Comparison of ENCODE assay signal across 8 cellular contexts in genomic region chr4:151012836-151013235, GRCh38.
A peak's percentile ranks its signal among the peaks of the same experiment; 100 is the strongest.
DNase-seq lines count a peak whose midpoint lies in the region; ATAC-seq lines count a peak whose summit lies in the region.

No MANE protein-coding gene starts in this region.

- no peaks in the 10 kb centered on the region for H3K27me3 Mint-ChIP-seq in effector memory CD8-positive, alpha-beta T cell

- H3K4me1 Mint-ChIP-seq in effector memory CD8-positive, alpha-beta T cell (ENCODE audit: low read depth in 2 of 2): peaks cover 21 to 36% of the 10 kb centered on the region in 2 donors

- H3K27me3 ChIP-seq in rectal smooth muscle tissue (ENCODE audit: control insufficient read depth, insufficient read depth, low read length): no peaks in the 10 kb centered on the region

- peaks cover 8% of the 10 kb centered on the region for H3K36me3 Mint-ChIP-seq in effector memory CD8-positive, alpha-beta T cell (ENCODE audit: insufficient read depth)

- no peaks in the 10 kb centered on the region for H3K4me1 ChIP-seq in rectal smooth muscle tissue (ENCODE audit: control insufficient read depth, insufficient read depth, low read length)

- H3K27ac Mint-ChIP-seq in effector memory CD8-positive, alpha-beta T cell: peak overlapping the region; percentile 35 to 93

- no peak overlapping the region for H3K27ac ChIP-seq in rectal smooth muscle tissue (ENCODE audit: low read depth, low read length)

- DNase-seq in DMS79 treated with DMSO at 0.1 percent for 48 hours (lab: John Stamatoyannopoulos, UW) (peak; percentile 2), DMS79 (lab: John Stamatoyannopoulos, UW) (no peak), OCI-M1 (lab: John Stamatoyannopoulos, UW) (peak; percentile 49), iPS-NIHi11 (ENCODE audit: low spot score) (no peak)
- no peak for DNase-seq in effector memory CD8-positive, alpha-beta T cell

- H3K9ac ChIP-seq in rectal smooth muscle tissue (ENCODE audit: low read length): no peak overlapping the region

- ATAC-seq in effector memory CD8-positive, alpha-beta T cell (replicated peaks): no peak
- ATAC-seq in HG03108 (IDR thresholded peaks at IDR 0.05; ENCODE audit: unreplicated experiment): no peak
- ATAC-seq in GM18909 (IDR thresholded peaks at IDR 0.05; ENCODE audit: poor library complexity, unreplicated experiment): no peak

- H3K36me3 ChIP-seq in rectal smooth muscle tissue (ENCODE audit: control insufficient read depth, insufficient read depth, low read length): no peaks in the 10 kb centered on the region

- peak overlapping the region; percentile 17 for H3K4me3 ChIP-seq in rectal smooth muscle tissue (ENCODE audit: low read length)

- H3K4me3 Mint-ChIP-seq in effector memory CD8-positive, alpha-beta T cell: peak overlapping the region; percentile 98 to 100

- H3K9me3 Mint-ChIP-seq in effector memory CD8-positive, alpha-beta T cell: no peaks in the 10 kb centered on the region

Comparison
In these comparisons a context has a peak if more than half of its experiments do, and no peak if none do; other contexts are left out.
1. DNase-seq: peak in DMS79 treated with DMSO at 0.1 percent for 48 hours (single experiment) and OCI-M1 (single experiment); none in DMS79 (single experiment), effector memory CD8-positive, alpha-beta T cell (0 of 3) and iPS-NIHi11 (single experiment).